In the genomic region with DNA sequence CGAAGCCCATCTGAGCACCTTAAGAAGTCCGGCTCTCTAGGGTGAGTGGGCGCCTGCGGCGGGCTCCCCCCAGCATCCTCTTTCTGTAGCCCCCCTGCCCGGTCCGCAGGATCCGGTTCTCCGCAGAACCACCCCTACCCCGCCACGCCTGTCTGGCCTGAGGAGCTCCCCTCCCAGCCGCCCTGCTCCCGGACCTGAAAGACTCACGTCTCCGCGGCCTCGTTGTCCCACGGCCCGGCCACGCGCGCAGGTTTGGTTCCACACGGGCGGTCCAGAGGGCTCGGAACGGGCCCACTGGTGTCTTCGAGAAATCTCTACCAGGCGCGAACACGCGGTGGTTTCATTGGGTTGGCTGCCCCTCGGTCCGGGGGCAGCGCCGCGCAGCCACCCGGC, we compare ENCODE assay signal across 8 cellular contexts. TPM values are rescaled to one million over a fixed set of nuclear protein-coding genes. Genes with fewer than 3 reads are reported as not detected.
DNase-seq lines count a peak whose midpoint lies in the region; ATAC-seq and TF ChIP-seq lines count a peak whose summit lies in the region.

No MANE protein-coding gene starts in this region.

- H3K9me3 ChIP-seq in A673 (ENCODE audit: low read depth, low read length, poor library complexity, severe bottlenecking): no peaks in the 10 kb centered on the region

- no peaks in the 10 kb centered on the region for H3K9me3 Mint-ChIP-seq in dendritic cell treated with granulocyte-macrophage colony-stimulating factor and Interleukin-4, amounts not matched to agents 40 ng/mL and 50 ng/mL, for 4 days
- no peaks in the 10 kb centered on the region for H3K9me3 Mint-ChIP-seq in nephron progenitor cell

- H3K4me3 ChIP-seq in A673 (ENCODE audit: low read depth, low read length, poor library complexity, severe bottlenecking): peak overlapping the region; percentile 83

- intact Hi-C loops in A673 (cut with micrococcal nuclease; ENCODE audit: unreplicated experiment): no loop called here
- intact Hi-C loops in dendritic cell treated with granulocyte-macrophage colony-stimulating factor and Interleukin-4, amounts not matched to agents 40 ng/mL and 50 ng/mL, for 4 days (cut with micrococcal nuclease): loop anchor here (1.0 to 2.0 kb wide), 2 partner anchors 58 to 62 kb away; a partner anchor contains a TSS

- H3K4me1 ChIP-seq in A673 (ENCODE audit: insufficient read depth, low read length, poor library complexity, severe bottlenecking): peaks cover 9% of the 10 kb centered on the region

- TF ChIP-seq CTCF in A673 (conservative IDR thresholded peaks at IDR 0.05; ENCODE audit: low read depth, low read length): no peak
- no peak for TF ChIP-seq CTCF in nephron progenitor cell (IDR thresholded peaks at IDR 0.05)

- H3K36me3 Mint-ChIP-seq in dendritic cell treated with granulocyte-macrophage colony-stimulating factor and Interleukin-4, amounts not matched to agents 40 ng/mL and 50 ng/mL, for 4 days (ENCODE audit: low read depth): peaks cover 51% of the 10 kb centered on the region
- H3K36me3 Mint-ChIP-seq in nephron progenitor cell (ENCODE audit: low read depth): peaks cover 46% of the 10 kb centered on the region

- POLR2A ChIA-PET in A673 (lab: Charles Lee; ENCODE audit: low non-redundant PET): no interaction called here

- DNase-seq in A673 (ENCODE audit: low spot score) (no peak), KG1 (lab: John Stamatoyannopoulos, UW) (peak; percentile 68), nephron progenitor cell (no peak), hippocampal formation (lab: John Stamatoyannopoulos, UW) (no peak)

- BruUV-seq in A673 (replicated peaks; lab: Mats Ljungman, UMichigan): no TSS peak

- CTCF ChIA-PET in A673 (lab: Charles Lee): interaction anchor here (1.1 kb wide), 1 partner anchor 111 kb away, joined by 3 read pairs; no protein-coding TSS in a partner anchor

- H3K27ac Mint-ChIP-seq in dendritic cell treated with granulocyte-macrophage colony-stimulating factor and Interleukin-4, amounts not matched to agents 40 ng/mL and 50 ng/mL, for 4 days: peak overlapping the region; percentile 99
- peak overlapping the region; percentile 25 for H3K27ac Mint-ChIP-seq in nephron progenitor cell

- no peaks in the 10 kb centered on the region for H3K27me3 Mint-ChIP-seq in dendritic cell treated with granulocyte-macrophage colony-stimulating factor and Interleukin-4, amounts not matched to agents 40 ng/mL and 50 ng/mL, for 4 days
- peaks cover 4% of the 10 kb centered on the region for H3K27me3 Mint-ChIP-seq in nephron progenitor cell (ENCODE audit: low read depth, poor library complexity)

- ATAC-seq in GM19455 (IDR thresholded peaks at IDR 0.05; ENCODE audit: unreplicated experiment) (peak; percentile 18), HG02642 (IDR thresholded peaks at IDR 0.05; ENCODE audit: poor library complexity, unreplicated experiment) (no peak), HG02840 (IDR thresholded peaks at IDR 0.05; ENCODE audit: low FRiP score, unreplicated experiment) (no peak)

- H3K36me3 ChIP-seq in A673 (ENCODE audit: insufficient read depth, low read length, poor library complexity, severe bottlenecking): peaks cover 11% of the 10 kb centered on the region

- peak overlapping the region; percentile 99 for H3K27ac ChIP-seq in A673 (ENCODE audit: low read depth, low read length, poor library complexity, severe bottlenecking)

- peaks cover 40% of the 10 kb centered on the region for H3K4me1 Mint-ChIP-seq in dendritic cell treated with granulocyte-macrophage colony-stimulating factor and Interleukin-4, amounts not matched to agents 40 ng/mL and 50 ng/mL, for 4 days (ENCODE audit: low read depth)
- H3K4me1 Mint-ChIP-seq in nephron progenitor cell: peaks cover 56% of the 10 kb centered on the region

- H3K27me3 ChIP-seq in A673 (replicated peaks; ENCODE audit: insufficient read depth, low read depth, low read length, poor library complexity): no peaks in the 10 kb centered on the region

- peak overlapping the region; percentile 94 for H3K4me3 Mint-ChIP-seq in dendritic cell treated with granulocyte-macrophage colony-stimulating factor and Interleukin-4, amounts not matched to agents 40 ng/mL and 50 ng/mL, for 4 days
- H3K4me3 Mint-ChIP-seq in nephron progenitor cell: peak overlapping the region; percentile 96

RNA-seq across cellular contexts. Expression of a gene that starts 0.2 kb away (rescaled TPM):
- total RNA-seq in A673 (2021): 58.1 and 70.7 TPM in 2 replicates

RNA-seq across cellular contexts. Expression of a gene that starts 0.8 kb away (rescaled TPM):
- 96.5 and 110 TPM in 2 replicates for total RNA-seq in A673 (2021)

RNA-seq across cellular contexts. Expression of a gene that starts 58.4 kb away (rescaled TPM):
- not detected in 2 replicates for total RNA-seq in A673 (2021)
